In genomic region chr1:1344672-1345361, GRCh38 we compare ENCODE assay signal across 8 cellular contexts. TPM values are rescaled to one million over a fixed set of nuclear protein-coding genes. Genes with fewer than 3 reads are reported as not detected.
A peak's percentile ranks its signal among the peaks of the same experiment; 100 is the strongest.
DNase-seq lines count a peak whose midpoint lies in the region; TF ChIP-seq lines count a peak whose summit lies in the region.

No MANE protein-coding gene starts in this region.

- H3K4me3 ChIP-seq in BJ (ENCODE audit: low read depth, low read length): no peak overlapping the region
- H3K4me3 ChIP-seq in Loucy (ENCODE audit: low read length, poor library complexity, severe bottlenecking): no peak overlapping the region
- H3K4me3 ChIP-seq in astrocyte of the spinal cord (ENCODE audit: low read depth, low read length): no peak overlapping the region

- H3K36me3 ChIP-seq in BJ (ENCODE audit: control insufficient read depth, insufficient read depth, low read length) (peaks cover 21% of the 10 kb centered on the region), Loucy (ENCODE audit: insufficient read depth, low read length) (no peaks in the 10 kb centered on the region; the same call in 1 of the 2 replicates)

- H3K36me3 Mint-ChIP-seq in nephron progenitor cell (ENCODE audit: low read depth): peaks cover 12% of the 10 kb centered on the region

- H3K27ac Mint-ChIP-seq in nephron progenitor cell: no peak overlapping the region

- H4K20me1 ChIP-seq in Loucy (ENCODE audit: insufficient read depth, low read length, poor library complexity, severe bottlenecking): peaks cover 20% of the 10 kb centered on the region

- no peak overlapping the region for H3K9ac ChIP-seq in Loucy (ENCODE audit: low read depth, low read length, poor library complexity, severe bottlenecking)

- no peaks in the 10 kb centered on the region for H3K9me3 ChIP-seq in Loucy (ENCODE audit: insufficient read depth, low read depth, low read length)

- POLR2A ChIA-PET in BJ (lab: Charles Lee): no interaction called here

- H3K9me3 Mint-ChIP-seq in nephron progenitor cell: no peaks in the 10 kb centered on the region

- no peaks in the 10 kb centered on the region for H3F3A ChIP-seq in Loucy (ENCODE audit: low read depth)

- H3K27me3 Mint-ChIP-seq in nephron progenitor cell (ENCODE audit: low read depth, poor library complexity): no peaks in the 10 kb centered on the region

- peaks cover 18% of the 10 kb centered on the region for H3K4me1 ChIP-seq in Loucy (ENCODE audit: insufficient read depth, low read length, poor library complexity, severe bottlenecking)

- peak overlapping the region; percentile 92 for H3K4me2 ChIP-seq in Loucy (ENCODE audit: low read depth, low read length, poor library complexity, severe bottlenecking)

- H3K9me2 ChIP-seq in Loucy (replicated peaks; ENCODE audit: low read depth, low read length): no peaks in the 10 kb centered on the region

- no peak overlapping the region for H3K4me3 Mint-ChIP-seq in nephron progenitor cell

- TF ChIP-seq CTCF in BJ (IDR thresholded peaks at IDR 0.05; ENCODE audit: insufficient read depth, low read depth, low read length) (peak; percentile 55), Loucy (conservative IDR thresholded peaks at IDR 0.05; ENCODE audit: low read length) (peak; percentile 64), astrocyte of the spinal cord (IDR thresholded peaks at IDR 0.05; ENCODE audit: low read depth, low read length) (peak; percentile 57), nephron progenitor cell (IDR thresholded peaks at IDR 0.05) (peak; percentile 56)

- DNase-seq in BJ (ENCODE audit: low read depth) (no peak), astrocyte of the spinal cord (ENCODE audit: low read depth, low spot score) (peak; percentile 56), nephron progenitor cell (peak; percentile 64), T-helper 1 cell (no peak), NCI-H1436 (lab: John Stamatoyannopoulos, UW) (no peak), NCI-H1417 (lab: John Stamatoyannopoulos, UW) (no peak), DMS79 treated with DMSO at 0.1 percent for 48 hours (lab: John Stamatoyannopoulos, UW) (no peak)

- H2AFZ ChIP-seq in Loucy (ENCODE audit: low read length): no peak overlapping the region

- H3K79me2 ChIP-seq in Loucy (ENCODE audit: insufficient read depth, low read length): peaks cover 30% of the 10 kb centered on the region; the same call in 1 of the 2 replicates

- in situ Hi-C loops in astrocyte of the spinal cord (cut with HindIII; ENCODE audit: low sequenced_read_pairs): no loop called here

- H3K4me1 Mint-ChIP-seq in nephron progenitor cell: peaks cover 19% of the 10 kb centered on the region

- CTCF ChIA-PET in BJ (lab: Yijun Ruan, JAX): interaction anchor here (0.6 to 3.6 kb wide), 5 partner anchors 9 to 29 kb away, joined by 3 to 21 read pairs (median 4); partner anchors contain the start of gene MXRA8

- H3K27me3 ChIP-seq in BJ (ENCODE audit: control insufficient read depth, insufficient read depth, low read length): no peaks in the 10 kb centered on the region
- H3K27me3 ChIP-seq in Loucy (ENCODE audit: insufficient read depth, low read length, poor library complexity, severe bottlenecking): no peaks in the 10 kb centered on the region

RNA-seq across cellular contexts. Expression of gene DVL1, which starts 4.4 kb away (rescaled TPM):
- 16.2 and 23.6 TPM in 2 replicates for polyA plus RNA-seq in BJ (2011; rRNA removed)
- polyA minus RNA-seq in BJ (2011; rRNA and poly(A)+ RNA removed): 14.4 and 21.6 TPM in 2 replicates

RNA-seq across cellular contexts. Expression of gene MXRA8, which starts 13.5 kb away (rescaled TPM):
- polyA plus RNA-seq in BJ (2011; rRNA removed): 427 and 702 TPM in 2 replicates
- 346 and 399 TPM in 2 replicates for polyA minus RNA-seq in BJ (2011; rRNA and poly(A)+ RNA removed)

RNA-seq across cellular contexts. Expression of gene TAS1R3, which starts 13.7 kb away (rescaled TPM):
- 0.06 and 0.11 TPM in 2 replicates for polyA plus RNA-seq in BJ (2011; rRNA removed)
- 0.14 TPM in 1 of 2 replicates, not detected in the other for polyA minus RNA-seq in BJ (2011; rRNA and poly(A)+ RNA removed)

RNA-seq across cellular contexts. Expression of gene CPTP, which starts 20.2 kb away (rescaled TPM):
- 11.1 and 14.2 TPM in 2 replicates for polyA plus RNA-seq in BJ (2011; rRNA removed)
- polyA minus RNA-seq in BJ (2011; rRNA and poly(A)+ RNA removed): 5.4 and 7.7 TPM in 2 replicates

RNA-seq across cellular contexts. Expression of gene INTS11, which starts 20.4 kb away (rescaled TPM):
- 52.0 and 95.8 TPM in 2 replicates for polyA plus RNA-seq in BJ (2011; rRNA removed)
- 65.8 and 103 TPM in 2 replicates for polyA minus RNA-seq in BJ (2011; rRNA and poly(A)+ RNA removed)

Comparison
In these comparisons a context has a peak if more than half of its experiments do, and no peak if none do; other contexts are left out.
1. DNase-seq: peak in astrocyte of the spinal cord (single experiment) and nephron progenitor cell (single experiment); none in BJ (single experiment), T-helper 1 cell (0 of 5), NCI-H1436 (single experiment), NCI-H1417 (0 of 3) and DMS79 treated with DMSO at 0.1 percent for 48 hours (single experiment).
2. Peak in every context shown above with its lines, with median percentiles within 50 percentile points of each other: CTCF ChIP-seq.